ENCODE assay signal across 14 cellular contexts in genomic region chr17:7587831-7588230, GRCh38. TPM values are rescaled to one million over a fixed set of nuclear protein-coding genes. Genes with fewer than 3 reads are reported as not detected.
DNase-seq lines count a peak whose midpoint lies in the region; TF ChIP-seq lines count a peak whose summit lies in the region.
"Had no signal": no experiment of that assay in that cellular context is flagged by ENCODE, and none has a peak within 500 bp of the region (broad histone marks: within the 10 kb centered on the region; RNA-seq: fewer than 3 reads in every experiment).

No MANE protein-coding gene starts in this region.

- DNase-seq in AG10803 (ENCODE audit: low read depth): peak; percentile 23
- DNase-seq in mammary epithelial cell: peak; percentile 69
- DNase-seq in myocyte (ENCODE audit: low read depth): peak; percentile 77
- DNase-seq in SK-N-DZ (ENCODE audit: low spot score): no peak
- DNase-seq in activated CD4-positive, alpha-beta T cell treated with anti-CD3 and anti-CD28 coated beads for 48 hours: no peak
- DNase-seq in NCI-H82 (lab: John Stamatoyannopoulos, UW): no peak
- DNase-seq in spleen: no peak
- DNase-seq: activated T-cell treated with anti-CD3 and anti-CD28 coated beads for 4 hours, Caco-2, cortex of kidney, kidney glomerular epithelial cell, NCI-H2171, SW 1271 had no signal

- H3K4me1 ChIP-seq in HUES64 (ENCODE audit: insufficient read depth, low read length) (peaks cover 14% of the 10 kb centered on the region), mammary epithelial cell (ENCODE audit: insufficient read depth, low read length) (peaks cover 60% of the 10 kb centered on the region), spleen (peaks cover 24 to 63% (median 42%) of the 10 kb centered on the region in 6 donors)

- H3K9ac ChIP-seq in HUES64 (ENCODE audit: low read depth, low read length) (no peak overlapping the region), mammary epithelial cell (ENCODE audit: insufficient read depth, low read length) (peak overlapping the region; percentile 76)

- H3K4me2 ChIP-seq in mammary epithelial cell (ENCODE audit: insufficient read depth, low read depth, low read length): peak overlapping the region; percentile 98

- no peak for TF ChIP-seq POLR2A in spleen (IDR thresholded peaks at IDR 0.05)

- H3K27me3 ChIP-seq in HUES64 (ENCODE audit: insufficient read depth, low read length) (no peaks in the 10 kb centered on the region), mammary epithelial cell (ENCODE audit: insufficient read depth, low read length) (no peaks in the 10 kb centered on the region), spleen (replicated peaks in 1 of 7) (no peaks in the 10 kb centered on the region)

- H4K20me1 ChIP-seq in mammary epithelial cell (ENCODE audit: insufficient read depth, low read length): no peaks in the 10 kb centered on the region

- H3K9me3 ChIP-seq in HUES64 (ENCODE audit: insufficient read depth, low read depth, low read length): no peaks in the 10 kb centered on the region
- no peaks in the 10 kb centered on the region for H3K9me3 ChIP-seq in mammary epithelial cell (replicated peaks; ENCODE audit: insufficient read depth, low read length)
- H3K9me3 ChIP-seq in spleen: no peaks in the 10 kb centered on the region
- H3K9me3 ChIP-seq: Caco-2 had no signal

- 71% methylated on average over 5 of the region's 5 CpGs for WGBS in HUES64
- WGBS in mammary epithelial cell (ENCODE audit: low coverage, missing lambda C conversion rate): 13% methylated on average over 4 of the region's 5 CpGs
- WGBS in spleen, 5 donors: 46 to 75% (median 63%) methylated on average over 3 to 5 of the region's 5 CpGs

- in situ Hi-C loops in mammary epithelial cell (cut with MboI; ENCODE audit: low sequenced_read_pairs in 2 of 2): no loop called here

- CTCF ChIA-PET in mammary epithelial cell (lab: Charles Lee; ENCODE audit: low non-redundant PET): no interaction called here

- H2AFZ ChIP-seq in mammary epithelial cell (ENCODE audit: low read depth, low read length): no peak overlapping the region

- peak overlapping the region; percentile 18 for H3K4me3 ChIP-seq in AG10803 (ENCODE audit: low read length)
- H3K4me3 ChIP-seq in HUES64 (ENCODE audit: low read length): peak overlapping the region; percentile 72
- H3K4me3 ChIP-seq in mammary epithelial cell (replicated peaks in 1 of 3; ENCODE audit: insufficient read depth in 1 of 3, low read depth in 2 of 3, low read length in 3 of 3): peak overlapping the region; percentile 69 to 82 (median 69)
- no peak overlapping the region for H3K4me3 ChIP-seq in spleen

- peaks cover 62% of the 10 kb centered on the region for H3K79me2 ChIP-seq in mammary epithelial cell (ENCODE audit: insufficient read depth, low read length)

- intact Hi-C loops in mammary epithelial cell (cut with micrococcal nuclease) (loop anchor here (1.0 to 10.0 kb wide), 4 partner anchors 9 to 543 kb away; partner anchors contain the start of genes CD68, CHRNB1 and SLC16A11), spleen (cut with DNase I; ENCODE audit: low total_unique reads) (no loop called here)

- dilution Hi-C loops in mammary epithelial cell (cut with HindIII; ENCODE audit: low sequenced_read_pairs): no loop called here

- peaks cover 39% of the 10 kb centered on the region for H3K36me3 ChIP-seq in HUES64 (ENCODE audit: insufficient read depth, low read length)
- no peaks in the 10 kb centered on the region for H3K36me3 ChIP-seq in mammary epithelial cell (ENCODE audit: insufficient read depth, low read length)
- H3K36me3 ChIP-seq in spleen: peaks cover 0 to 72% (median 32%) of the 10 kb centered on the region in 6 donors

- H3K27ac ChIP-seq in HUES64 (ENCODE audit: low read depth, low read length) (no peak overlapping the region), mammary epithelial cell (ENCODE audit: insufficient read depth, low read depth, low read length) (peak overlapping the region; percentile 77), spleen (peak overlapping the region in 1 of 8 donors; percentile 39)

- TF ChIP-seq CTCF in AG10803 (conservative IDR thresholded peaks at IDR 0.05; ENCODE audit: low read length) (no peak), mammary epithelial cell (conservative IDR thresholded peaks at IDR 0.05 in 1 of 2, IDR thresholded peaks at IDR 0.05 in 1 of 2; ENCODE audit: extremely low read depth in 1 of 2, insufficient read depth in 1 of 2, low read depth in 1 of 2, low read length in 2 of 2) (no peak), spleen (IDR thresholded peaks at IDR 0.05 in 8 of 11, conservative IDR thresholded peaks at IDR 0.05 in 3 of 11) (no peak)

- no TSS peak for BruUV-seq in mammary epithelial cell (replicated peaks; lab: Mats Ljungman, UMichigan)

RNA-seq across cellular contexts. Expression of gene SOX15, which starts 2.1 kb away (rescaled TPM):
- 3.0 TPM for polyA plus RNA-seq in HUES64 (2013, experiment 1 of 2)
- polyA plus RNA-seq in HUES64 (2013, experiment 2 of 2): 2.2 TPM
- total RNA-seq in mammary epithelial cell (10 to 100 TPM in 1 of 2 donors, 1 to 10 TPM in 1; 4.3 to 56.5 TPM), myocyte (4.0 and 10.9 TPM in 2 replicates), spleen (1 to 10 TPM in 1 of 7 donors, under 1 TPM in 2, not detected in 4; 0.41 to 1.7 (median 0.64) TPM)
- polyA plus RNA-seq in mammary epithelial cell (49.4 TPM), spleen (under 1 TPM; 0.20 to 0.44 (median 0.32) TPM)
- 31.3 TPM for polyA minus RNA-seq in mammary epithelial cell
- polyA plus RNA-seq in myocyte (2012): 3.1 TPM
- not detected in 2 replicates for polyA plus RNA-seq in SK-N-DZ (2014; cell fraction: cytosol; rRNA removed)
- polyA plus RNA-seq in SK-N-DZ (2014; cell fraction: nucleus; rRNA removed): 0.45 and 2.5 TPM in 2 replicates
- total RNA-seq: Caco-2 had no signal

RNA-seq across cellular contexts. Expression of gene MPDU1, which starts 4.2 kb away (rescaled TPM):
- 59.3 TPM for polyA plus RNA-seq in HUES64 (2013, experiment 1 of 2)
- polyA plus RNA-seq in HUES64 (2013, experiment 2 of 2): 53.6 TPM
- total RNA-seq in mammary epithelial cell (10 to 100 TPM; 44.8 to 51.2 TPM), myocyte (185 and 199 TPM in 2 replicates), spleen (100 to 1,000 TPM in 1 of 7 donors, 10 to 100 TPM in 6; 35.5 to 163 (median 51.2) TPM)
- polyA plus RNA-seq in mammary epithelial cell (120 TPM), spleen (10 to 100 TPM; 42.7 to 73.0 (median 59.5) TPM)
- 57.9 TPM for polyA minus RNA-seq in mammary epithelial cell
- 61.3 TPM for polyA plus RNA-seq in myocyte (2012)
- polyA plus RNA-seq in SK-N-DZ (2014; cell fraction: cytosol; rRNA removed): 211 and 280 TPM in 2 replicates
- 166 and 227 TPM in 2 replicates for polyA plus RNA-seq in SK-N-DZ (2014; cell fraction: nucleus; rRNA removed)

RNA-seq across cellular contexts. Expression of gene CD68, which starts 8.4 kb away (rescaled TPM):
- not detected for polyA plus RNA-seq in HUES64 (2013, experiment 1 of 2)
- 0.13 TPM for polyA plus RNA-seq in HUES64 (2013, experiment 2 of 2)
- total RNA-seq in mammary epithelial cell: 10 to 100 TPM in 1 of 2 donors, 1 to 10 TPM in 1; 1.8 to 26.1 TPM
- 39.4 TPM for polyA plus RNA-seq in mammary epithelial cell
- 20.9 TPM for polyA minus RNA-seq in mammary epithelial cell
- total RNA-seq in myocyte: 7.6 and 9.1 TPM in 2 replicates
- 13.6 TPM for polyA plus RNA-seq in myocyte (2012)
- 0.24 and 0.41 TPM in 2 replicates for polyA plus RNA-seq in SK-N-DZ (2014; cell fraction: cytosol; rRNA removed)
- polyA plus RNA-seq in SK-N-DZ (2014; cell fraction: nucleus; rRNA removed): not detected in 2 replicates
- 100 to 1,000 TPM; 177 to 387 (median 271) TPM for total RNA-seq in spleen
- 100 to 1,000 TPM in 1 of 3 donors, 10 to 100 TPM in 2; 52.5 to 236 (median 86.1) TPM for polyA plus RNA-seq in spleen

RNA-seq across cellular contexts. Expression of gene SENP3, which starts 26.1 kb away (rescaled TPM):
- polyA plus RNA-seq in HUES64 (2013, experiment 1 of 2): 87.8 TPM
- 85.4 TPM for polyA plus RNA-seq in HUES64 (2013, experiment 2 of 2)
- 10 to 100 TPM; 55.0 to 66.7 TPM for total RNA-seq in mammary epithelial cell
- polyA plus RNA-seq in mammary epithelial cell: 97.3 TPM
- 156 TPM for polyA minus RNA-seq in mammary epithelial cell
- total RNA-seq in myocyte: 93.6 and 114 TPM in 2 replicates
- polyA plus RNA-seq in myocyte (2012): 58.1 TPM
- 240 and 288 TPM in 2 replicates for polyA plus RNA-seq in SK-N-DZ (2014; cell fraction: cytosol; rRNA removed)
- polyA plus RNA-seq in SK-N-DZ (2014; cell fraction: nucleus; rRNA removed): 144 and 185 TPM in 2 replicates
- total RNA-seq in spleen: 10 to 100 TPM; 36.3 to 71.7 (median 42.9) TPM
- polyA plus RNA-seq in spleen: 10 to 100 TPM; 43.1 to 52.7 (median 45.6) TPM

RNA-seq across cellular contexts. Expression of gene FXR2, which starts 26.9 kb away (rescaled TPM):
- 23.7 TPM for polyA plus RNA-seq in HUES64 (2013, experiment 1 of 2)
- 24.3 TPM for polyA plus RNA-seq in HUES64 (2013, experiment 2 of 2)
- 10 to 100 TPM; 37.2 to 53.3 TPM for total RNA-seq in mammary epithelial cell
- 40.8 TPM for polyA plus RNA-seq in mammary epithelial cell
- 126 TPM for polyA minus RNA-seq in mammary epithelial cell
- 85.2 and 85.6 TPM in 2 replicates for total RNA-seq in myocyte
- 50.9 TPM for polyA plus RNA-seq in myocyte (2012)
- polyA plus RNA-seq in SK-N-DZ (2014; cell fraction: cytosol; rRNA removed): 117 and 125 TPM in 2 replicates
- polyA plus RNA-seq in SK-N-DZ (2014; cell fraction: nucleus; rRNA removed): 102 and 145 TPM in 2 replicates
- 10 to 100 TPM; 17.7 to 29.3 (median 26.7) TPM for total RNA-seq in spleen
- 10 to 100 TPM; 18.9 to 26.9 (median 20.4) TPM for polyA plus RNA-seq in spleen

Comparison
In these comparisons a context has a peak if more than half of its experiments do, and no peak if none do; other contexts are left out.
1. DNase-seq: peak in AG10803 (single experiment), mammary epithelial cell (single experiment) and myocyte (single experiment); none in SK-N-DZ (single experiment), activated CD4-positive, alpha-beta T cell treated with anti-CD3 and anti-CD28 coated beads for 48 hours (single experiment), NCI-H82 (single experiment) and spleen (single experiment).
2. H3K4me3 ChIP-seq: peak in AG10803 (single experiment), HUES64 (single experiment) and mammary epithelial cell (3 of 3); none in spleen (0 of 8).
3. RNA of gene CD68, which starts 8.4 kb away (total RNA-seq): 177 to 387 TPM in spleen; 1.8 to 26.1 TPM in mammary epithelial cell and 7.6 to 9.1 TPM in myocyte; every median in the first group is over 4 times any median in the second.